22 cellular contexts compared by ENCODE assay signal in the genomic region with DNA sequence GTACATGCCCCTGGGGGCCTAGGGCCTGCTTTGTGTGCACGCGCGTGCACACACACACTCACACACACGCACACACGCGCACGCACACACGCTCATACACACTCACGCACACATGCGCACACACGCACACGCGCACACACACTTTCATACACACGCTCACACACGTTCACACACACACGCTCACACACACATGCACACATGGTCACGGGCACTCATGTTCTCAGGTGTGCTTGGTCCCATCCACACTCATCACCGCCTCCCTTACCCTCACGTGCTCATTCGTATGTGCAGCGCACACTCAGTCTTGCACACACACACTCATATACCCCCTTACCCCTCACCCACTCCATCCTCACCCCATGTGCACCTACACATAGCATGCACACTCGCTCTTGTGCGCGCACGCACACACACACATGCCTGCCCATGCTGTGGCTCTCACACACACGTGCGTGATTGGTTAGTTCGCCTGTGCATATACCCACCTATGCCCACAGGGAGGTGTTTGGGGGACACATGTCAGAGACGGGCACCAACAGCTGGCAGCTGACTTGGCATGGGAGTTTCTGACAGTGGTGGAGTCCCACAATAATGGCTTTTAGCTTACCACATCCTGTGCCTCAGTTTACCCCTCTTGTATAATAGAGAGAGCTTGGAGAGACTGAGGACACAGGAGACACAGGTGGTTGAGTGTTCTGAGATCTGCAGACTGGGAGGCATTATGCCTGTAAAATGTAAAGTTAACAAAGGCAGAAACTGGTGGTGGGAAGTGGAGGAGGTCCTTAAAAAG. TPM values are rescaled to one million over a fixed set of nuclear protein-coding genes. Genes with fewer than 3 reads are reported as not detected.
DNase-seq lines count a peak whose midpoint lies in the region; ATAC-seq and TF ChIP-seq lines count a peak whose summit lies in the region.
"Had no signal": no experiment of that assay in that cellular context is flagged by ENCODE, and none has a peak within 500 bp of the region (broad histone marks: within the 10 kb centered on the region; RNA-seq: fewer than 3 reads in every experiment).

No MANE protein-coding gene starts in this region.

- peak; percentile 70 for ATAC-seq in CD4-positive, alpha-beta T cell (ENCODE audit: poor library complexity)
- ATAC-seq in foreskin keratinocyte = no peak
- ATAC-seq: activated CD4-positive, CD25-positive, alpha-beta regulatory T cell treated with anti-CD3 and anti-CD28 coated beads, Interleukin-2, amount 50 U/mL, for 24 hours; effector memory CD8-positive, alpha-beta T cell had no signal

- no peaks in the 10 kb centered on the region for H3K27me3 ChIP-seq in CD4-positive, alpha-beta T cell (ENCODE audit: control insufficient read depth, insufficient read depth, low read length)
- H3K27me3 ChIP-seq in hepatocyte (no peaks in the 10 kb centered on the region), trophoblast cell (ENCODE audit: insufficient read depth, low read length) (no peaks in the 10 kb centered on the region), foreskin keratinocyte (no peaks in the 10 kb centered on the region)
- H3K27me3 ChIP-seq: Peyer's patch, spleen had no signal

- CTCF ChIA-PET in CD4-positive, alpha-beta T cell (lab: Charles Lee) = no interaction called here
- CTCF ChIA-PET in RWPE1 (lab: Yijun Ruan, JAX) = no interaction called here

- no peak overlapping the region for H3K4me3 ChIP-seq in hepatocyte
- peak overlapping the region; percentile 57 for H3K4me3 ChIP-seq in trophoblast cell (ENCODE audit: low read depth, low read length)
- H3K4me3 ChIP-seq: Peyer's patch had no signal

- peak overlapping the region; percentile 54 for H3K27ac Mint-ChIP-seq in CD4-positive, alpha-beta T cell
- H3K27ac Mint-ChIP-seq: activated T-cell treated with anti-CD3 and anti-CD28 coated beads, Interleukin-2, amount 50 U/mL, for 72 hours; CD4-positive, alpha-beta memory T cell; effector memory CD8-positive, alpha-beta T cell had no signal

- H3K4me1 ChIP-seq in hepatocyte (ENCODE audit: insufficient read depth) = peaks cover 38% of the 10 kb centered on the region
- H3K4me1 ChIP-seq in trophoblast cell (ENCODE audit: control insufficient read depth in 1 of 2, insufficient read depth in 2 of 2, low read length in 2 of 2) = peaks cover 8 to 15% of the 10 kb centered on the region in 2 experiments
- H3K4me1 ChIP-seq in foreskin keratinocyte = peaks cover 19% of the 10 kb centered on the region

- H4K12ac ChIP-seq in trophoblast cell (ENCODE audit: low read depth, low read length) = no peak overlapping the region

- no peaks in the 10 kb centered on the region for H3K9me2 ChIP-seq in hepatocyte (replicated peaks; ENCODE audit: insufficient read depth)

- H3K9me3 ChIP-seq in CD4-positive, alpha-beta T cell (ENCODE audit: control insufficient read depth, low read length) = no peaks in the 10 kb centered on the region
- H3K9me3 ChIP-seq in hepatocyte (ENCODE audit: low read depth) = no peaks in the 10 kb centered on the region
- H3K9me3 ChIP-seq in trophoblast cell (ENCODE audit: insufficient read depth, low read depth, low read length) = peaks cover 5% of the 10 kb centered on the region
- H3K9me3 ChIP-seq: neutrophil, Peyer's patch, spleen had no signal

- H3K23ac ChIP-seq in trophoblast cell (ENCODE audit: low read length) = peak overlapping the region; percentile 8

- H3K9ac ChIP-seq in trophoblast cell (ENCODE audit: low read length) = no peak overlapping the region

- H2BK5ac ChIP-seq in trophoblast cell (ENCODE audit: low read depth, low read length, poor library complexity) = no peak overlapping the region

- no peak overlapping the region for H3K18ac ChIP-seq in trophoblast cell (ENCODE audit: low read length)

- H3K4ac ChIP-seq in trophoblast cell (ENCODE audit: low read depth, low read length) = no peak overlapping the region

- in situ Hi-C loops in KBM-7 (cut with MboI; ENCODE audit: low pct_unique_long_range_greater_than_20kb, low sequenced_read_pairs) = no loop called here

- H4K91ac ChIP-seq in trophoblast cell (ENCODE audit: low read depth, low read length) = no peak overlapping the region

- no peak for DNase-seq in CD4-positive, alpha-beta T cell
- no peak for DNase-seq in RWPE1 (ENCODE audit: low spot score)
- no peak for DNase-seq in hepatocyte (ENCODE audit: low spot score)
- no peak for DNase-seq in trophoblast cell
- no peak for DNase-seq in foreskin keratinocyte
- DNase-seq in HuH-7.5 (ENCODE audit: low spot score) = no peak
- DNase-seq in KBM-7 = no peak
- DNase-seq: activated CD8-positive, alpha-beta memory T cell treated with anti-CD3 and anti-CD28 coated beads for 24 hours; activated naive CD4-positive, alpha-beta T cell treated with anti-CD3 and anti-CD28 coated beads, Interleukin-2, amount 50 U/mL, for 16 hours; activated T-cell treated with anti-CD3 and anti-CD28 coated beads, Interleukin-2, amount 50 U/mL, for 72 hours; aorta; CD4-positive, alpha-beta memory T cell; DMS153; effector memory CD8-positive, alpha-beta T cell; KG1; Peyer's patch; spleen; T1000 had no signal

- 94% methylated on average over 29 of the region's 29 CpGs for whole genome bisulfite sequencing in hepatocyte (ENCODE audit: low lambda C conversion rate, missing lambda C conversion rate)
- WGBS in trophoblast cell (ENCODE audit: extremely low coverage, insufficient coverage, insufficient read length) = no CpG with 5 or more reads among the region's 29 CpGs

- H3K79me2 ChIP-seq in hepatocyte = peaks cover 28% of the 10 kb centered on the region
- no peaks in the 10 kb centered on the region for H3K79me2 ChIP-seq in trophoblast cell (ENCODE audit: control insufficient read depth, insufficient read depth, low read length, poor library complexity)

- H2AFZ ChIP-seq in hepatocyte = no peak overlapping the region
- no peak overlapping the region for H2AFZ ChIP-seq in trophoblast cell (ENCODE audit: insufficient read depth, low read length, poor library complexity)

- intact Hi-C loops in CD4-positive, alpha-beta T cell (cut with DNase I, micrococcal nuclease) = no loop called here

- H4K20me1 ChIP-seq in hepatocyte (ENCODE audit: insufficient read depth, poor library complexity, severe bottlenecking) = peaks cover 2% of the 10 kb centered on the region

- no peak overlapping the region for H2BK12ac ChIP-seq in trophoblast cell (ENCODE audit: low read length)

- POLR2A ChIA-PET in CD4-positive, alpha-beta T cell (lab: Charles Lee) = interaction anchor here (1.1 kb wide), 1 partner anchor 14 kb away, joined by 4 read pairs; no protein-coding TSS in a partner anchor
- POLR2A ChIA-PET in RWPE1 (lab: Yijun Ruan, JAX; ENCODE audit: low non-redundant PET) = no interaction called here

- no peak overlapping the region for H2AK5ac ChIP-seq in trophoblast cell (ENCODE audit: low read length)

- H3K9me3 Mint-ChIP-seq in CD4-positive, alpha-beta T cell = peaks cover 1% of the 10 kb centered on the region
- H3K9me3 Mint-ChIP-seq: activated T-cell treated with anti-CD3 and anti-CD28 coated beads, Interleukin-2, amount 50 U/mL, for 72 hours; effector memory CD8-positive, alpha-beta T cell had no signal

- H3K4me3 Mint-ChIP-seq in CD4-positive, alpha-beta T cell = no peak overlapping the region
- H3K4me3 Mint-ChIP-seq: activated T-cell treated with anti-CD3 and anti-CD28 coated beads, Interleukin-2, amount 50 U/mL, for 72 hours; CD4-positive, alpha-beta memory T cell; effector memory CD8-positive, alpha-beta T cell had no signal

- H3K27me3 Mint-ChIP-seq in CD4-positive, alpha-beta T cell = peaks cover 9% of the 10 kb centered on the region

- no peaks in the 10 kb centered on the region for H3K36me3 ChIP-seq in hepatocyte (replicated peaks; ENCODE audit: insufficient read depth, low read depth)
- H3K36me3 ChIP-seq in trophoblast cell (ENCODE audit: control insufficient read depth in 1 of 2, insufficient read depth in 2 of 2, low read length in 2 of 2) = peaks cover 0 to 2% of the 10 kb centered on the region in 2 experiments
- H3K36me3 ChIP-seq: neutrophil, Peyer's patch, spleen had no signal

- no peak for TF ChIP-seq CTCF in CD4-positive, alpha-beta T cell (IDR thresholded peaks at IDR 0.05)
- no peak for TF ChIP-seq CTCF in RWPE1 (conservative IDR thresholded peaks at IDR 0.05; ENCODE audit: low read depth)
- no peak for TF ChIP-seq CTCF in hepatocyte (IDR thresholded peaks at IDR 0.05; ENCODE audit: poor library complexity)
- no peak for TF ChIP-seq CTCF in foreskin keratinocyte (conservative IDR thresholded peaks at IDR 0.05)

- no peak overlapping the region for H3K14ac ChIP-seq in trophoblast cell (ENCODE audit: low read length)

- H3K79me1 ChIP-seq in trophoblast cell (ENCODE audit: low read length) = no peaks in the 10 kb centered on the region

- H3K36me3 Mint-ChIP-seq in CD4-positive, alpha-beta T cell (ENCODE audit: low read depth) = no peaks in the 10 kb centered on the region
- H3K36me3 Mint-ChIP-seq: CD4-positive, alpha-beta memory T cell had no signal

- no peak overlapping the region for H3K27ac ChIP-seq in CD4-positive, alpha-beta T cell (ENCODE audit: low read depth, low read length)
- H3K27ac ChIP-seq in RWPE1 (peak overlapping the region; percentile 70), hepatocyte (peak overlapping the region; percentile 85), trophoblast cell (ENCODE audit: low read depth, low read length) (no peak overlapping the region), foreskin keratinocyte (no peak overlapping the region)
- H3K27ac ChIP-seq: HL-60, neutrophil, Peyer's patch, SK-N-MC had no signal

- no peak overlapping the region for H4K8ac ChIP-seq in trophoblast cell (ENCODE audit: low read depth, low read length)

- H3K4me2 ChIP-seq in hepatocyte = no peak overlapping the region
- no peak overlapping the region for H3K4me2 ChIP-seq in trophoblast cell (ENCODE audit: low read length)

- H2BK120ac ChIP-seq in trophoblast cell (ENCODE audit: insufficient read depth, low read length, poor library complexity) = no peak overlapping the region

- H3K4me1 Mint-ChIP-seq in CD4-positive, alpha-beta T cell (ENCODE audit: low read depth) = peaks cover 15% of the 10 kb centered on the region
- H3K4me1 Mint-ChIP-seq: CD4-positive, alpha-beta memory T cell had no signal

RNA-seq across cellular contexts. Expression of gene TSPAN9, which starts 28.7 kb away (rescaled TPM):
- total RNA-seq in CD4-positive, alpha-beta T cell = 1 to 10 TPM in 1 of 2 experiments, under 1 TPM in 1; 0.82 to 1.3 TPM
- total RNA-seq in hepatocyte (35.3 and 38.6 TPM in 2 replicates), foreskin keratinocyte (17.9 and 19.2 TPM in 2 replicates)
- polyA plus RNA-seq in hepatocyte (16.6 and 19.8 TPM in 2 replicates), foreskin keratinocyte (16.2 and 19.0 TPM in 2 replicates)
- 29.4 and 31.7 TPM in 2 replicates for polyA plus RNA-seq in trophoblast cell (2013)
- polyA plus RNA-seq: CD4-positive, alpha-beta memory T cell had no signal

Comparison
In these comparisons a context has a peak if more than half of its experiments do, and no peak if none do; other contexts are left out.
1. H3K27ac ChIP-seq: peak in RWPE1 (single experiment) and hepatocyte (single experiment); none in CD4-positive, alpha-beta T cell (single experiment), trophoblast cell (single experiment) and foreskin keratinocyte (single experiment).